In genomic region chr3:52931889-52932288, GRCh38 we compare ENCODE assay signal across 24 cellular contexts. TPM values are rescaled to one million over a fixed set of nuclear protein-coding genes. Genes with fewer than 3 reads are reported as not detected.
A peak's percentile ranks its signal among the peaks of the same experiment; 100 is the strongest.
DNase-seq lines count a peak whose midpoint lies in the region; ATAC-seq and TF ChIP-seq lines count a peak whose summit lies in the region.
"Had no signal": no experiment of that assay in that cellular context is flagged by ENCODE, and none has a peak within 500 bp of the region (broad histone marks: within the 10 kb centered on the region; RNA-seq: fewer than 3 reads in every experiment).

No MANE protein-coding gene starts in this region.

- no peaks in the 10 kb centered on the region for H3K27me3 Mint-ChIP-seq in neural crest cell (ENCODE audit: low read depth)
- no peaks in the 10 kb centered on the region for H3K27me3 Mint-ChIP-seq in activated naive CD4-positive, alpha-beta T cell treated with anti-CD3 and anti-CD28 coated beads for 36 hours (ENCODE audit: low read depth)
- H3K27me3 Mint-ChIP-seq: activated naive CD8-positive, alpha-beta T cell; CD4-positive, alpha-beta memory T cell had no signal

- no peak overlapping the region for H3K27ac ChIP-seq in VCaP
- H3K27ac ChIP-seq: gastrocnemius medialis, KMS-11, neural progenitor cell, PC-9, sigmoid colon had no signal

- H3K9me3 Mint-ChIP-seq in neural crest cell = no peaks in the 10 kb centered on the region
- no peaks in the 10 kb centered on the region for H3K9me3 Mint-ChIP-seq in activated naive CD4-positive, alpha-beta T cell treated with anti-CD3 and anti-CD28 coated beads for 36 hours
- H3K9me3 Mint-ChIP-seq: activated T-helper 1 cell treated with anti-CD3 and anti-CD28 coated beads, Interleukin-12 subunit alpha, Interleukin-12 subunit beta, Interleukin-2, Interleukin-4 antibody, amounts not matched to agents 30 ng/mL and 10 ng/mL and 1 ng/mL, durations not matched to agents 14 hours and 24 hours and 36 hours; CD4-positive, alpha-beta memory T cell; GM23338; neural progenitor cell had no signal

- peak; percentile 22 for TF ChIP-seq CTCF in GM12864 (IDR thresholded peaks at IDR 0.05; ENCODE audit: low read depth, low read length, missing control alignments)
- TF ChIP-seq CTCF in VCaP (conservative IDR thresholded peaks at IDR 0.05) = peak; percentile 24; the same call in 1 of the 2 replicates
- peak; percentile 34 for TF ChIP-seq CTCF in neural crest cell (conservative IDR thresholded peaks at IDR 0.05)

- DNase-seq in GM12864 (ENCODE audit: low read depth) (no peak), neural crest cell (ENCODE audit: low read depth, low spot score) (no peak), CD1c-positive myeloid dendritic cell (ENCODE audit: extremely low spot score) (no peak)
- DNase-seq in Jurkat, Clone E6-1 (ENCODE audit: low read depth, low spot score) = peak; percentile 5
- DNase-seq in activated naive CD4-positive, alpha-beta T cell treated with anti-CD3 and anti-CD28 coated beads for 36 hours = no peak
- DNase-seq: activated CD4-positive, alpha-beta T cell treated with anti-CD3 and anti-CD28 coated beads for 48 hours; CD4-positive, alpha-beta memory T cell; gastrocnemius medialis; GF-D8; NCI-H1092 treated with DMSO at 0.1 percent for 48 hours; NCI-H2029; NCI-H226; NCI-H82; PC-9; posterior cingulate gyrus; SHP77 treated with DMSO at 0.1 percent for 48 hours; sigmoid colon had no signal

- intact Hi-C loops in activated naive CD4-positive, alpha-beta T cell treated with anti-CD3 and anti-CD28 coated beads for 36 hours (cut with micrococcal nuclease) = no loop called here

- ATAC-seq in HG03378 (IDR thresholded peaks at IDR 0.05; ENCODE audit: unreplicated experiment) = no peak
- ATAC-seq: gastrocnemius medialis, GM23338 had no signal

- no peak overlapping the region for H3K27ac Mint-ChIP-seq in neural crest cell (ENCODE audit: unreplicated experiment)
- H3K27ac Mint-ChIP-seq in activated naive CD4-positive, alpha-beta T cell treated with anti-CD3 and anti-CD28 coated beads for 36 hours = no peak overlapping the region
- H3K27ac Mint-ChIP-seq: activated naive CD8-positive, alpha-beta T cell; activated T-helper 1 cell treated with anti-CD3 and anti-CD28 coated beads, Interleukin-12 subunit alpha, Interleukin-12 subunit beta, Interleukin-2, Interleukin-4 antibody, amounts not matched to agents 30 ng/mL and 10 ng/mL and 1 ng/mL, durations not matched to agents 14 hours and 24 hours and 36 hours; CD4-positive, alpha-beta memory T cell; GM23338; neural progenitor cell had no signal

- peaks cover 4% of the 10 kb centered on the region for H3K4me1 Mint-ChIP-seq in neural crest cell
- peaks cover 10% of the 10 kb centered on the region for H3K4me1 Mint-ChIP-seq in activated naive CD4-positive, alpha-beta T cell treated with anti-CD3 and anti-CD28 coated beads for 36 hours (ENCODE audit: low read depth)

- CTCF ChIA-PET in activated naive CD4-positive, alpha-beta T cell treated with anti-CD3 and anti-CD28 coated beads for 36 hours (lab: Charles Lee) = interaction anchor here (0.6 to 1.6 kb wide), 5 partner anchors 11 to 159 kb away, joined by 3 to 4 read pairs (median 4); no protein-coding TSS in a partner anchor

- H3K4me3 Mint-ChIP-seq in neural crest cell = no peak overlapping the region
- no peak overlapping the region for H3K4me3 Mint-ChIP-seq in activated naive CD4-positive, alpha-beta T cell treated with anti-CD3 and anti-CD28 coated beads for 36 hours
- H3K4me3 Mint-ChIP-seq: activated naive CD8-positive, alpha-beta T cell; activated T-helper 1 cell treated with anti-CD3 and anti-CD28 coated beads, Interleukin-12 subunit alpha, Interleukin-12 subunit beta, Interleukin-2, Interleukin-4 antibody, amounts not matched to agents 30 ng/mL and 10 ng/mL and 1 ng/mL, durations not matched to agents 14 hours and 24 hours and 36 hours; CD4-positive, alpha-beta memory T cell; GM23338; neural progenitor cell had no signal

- no peak overlapping the region for H3K4me3 ChIP-seq in GM12864 (ENCODE audit: low read depth, low read length)
- H3K4me3 ChIP-seq in Jurkat, Clone E6-1 (ENCODE audit: low read length) = no peak overlapping the region
- H3K4me3 ChIP-seq: gastrocnemius medialis, GM23338, neural progenitor cell, PC-9, sigmoid colon had no signal

- no peaks in the 10 kb centered on the region for H3K36me3 Mint-ChIP-seq in neural crest cell (ENCODE audit: low read depth)
- H3K36me3 Mint-ChIP-seq in activated naive CD4-positive, alpha-beta T cell treated with anti-CD3 and anti-CD28 coated beads for 36 hours (ENCODE audit: low read depth) = peaks cover 3% of the 10 kb centered on the region

RNA-seq across cellular contexts. Expression of gene STIMATE, which starts 34.5 kb away (rescaled TPM):
- 19.9 TPM for polyA plus RNA-seq in Jurkat, Clone E6-1 (2012; ENCODE audit: insufficient read depth, insufficient read length)
- total RNA-seq in neural crest cell = 20.3 and 21.3 TPM in 2 replicates
- 1 to 10 TPM; 7.7 to 9.7 TPM for total RNA-seq in activated naive CD4-positive, alpha-beta T cell treated with anti-CD3 and anti-CD28 coated beads for 36 hours
